23 cellular contexts compared by ENCODE assay signal in the genomic region with DNA sequence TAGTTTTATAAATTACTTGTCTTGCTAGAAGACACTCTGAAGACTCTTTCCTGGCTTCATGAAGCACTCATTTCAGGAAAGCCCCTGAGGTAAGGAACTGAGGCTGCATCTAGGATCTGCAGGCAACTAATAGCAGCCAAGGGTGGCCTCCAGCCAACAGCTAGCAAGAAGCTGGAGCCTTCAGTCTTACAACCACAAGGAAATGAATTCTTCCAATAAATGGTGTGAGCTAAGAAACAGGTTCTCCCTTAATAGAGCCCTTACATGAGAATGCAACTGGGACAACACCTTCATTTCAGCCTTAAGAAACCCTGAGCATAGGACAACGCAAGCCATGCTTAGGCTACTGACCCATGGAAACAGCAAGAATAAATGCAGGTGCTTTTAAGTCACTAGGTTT.
DNase-seq lines count a peak whose midpoint lies in the region; ATAC-seq, FAIRE-seq and TF ChIP-seq lines count a peak whose summit lies in the region.
"Had no signal": no experiment of that assay in that cellular context is flagged by ENCODE, and none has a peak within 500 bp of the region (broad histone marks: within the 10 kb centered on the region; RNA-seq: fewer than 3 reads in every experiment).

No MANE protein-coding gene starts in this region.

- H3K79me2 ChIP-seq in astrocyte (ENCODE audit: insufficient read depth, low read length): no peaks in the 10 kb centered on the region

- H3K4me1 Mint-ChIP-seq in astrocyte (ENCODE audit: low read depth, unreplicated experiment): peaks cover 22% of the 10 kb centered on the region
- H3K4me1 Mint-ChIP-seq: GM23338 had no signal

- H3K36me3 ChIP-seq in astrocyte (ENCODE audit: insufficient read depth, low read length): no peaks in the 10 kb centered on the region
- no peaks in the 10 kb centered on the region for H3K36me3 ChIP-seq in mucosa of descending colon (ENCODE audit: low read depth)
- H3K36me3 ChIP-seq: BLaER1, HAP-1, SJCRH30 had no signal

- FAIRE-seq in astrocyte (lab: Jason Lieb, UNC): no peak
- FAIRE-seq: GM12892, K562 had no signal

- no peak overlapping the region for H3K4me3 Mint-ChIP-seq in astrocyte (ENCODE audit: unreplicated experiment)
- H3K4me3 Mint-ChIP-seq: CD4-positive, alpha-beta T cell; GM23338 had no signal

- no peaks in the 10 kb centered on the region for H4K20me1 ChIP-seq in astrocyte (ENCODE audit: insufficient read depth, low read length)
- H4K20me1 ChIP-seq: BLaER1 had no signal

- no peak overlapping the region for H2AFZ ChIP-seq in astrocyte (ENCODE audit: low read depth, low read length)
- H2AFZ ChIP-seq: GM23338 had no signal

- peaks cover 33% of the 10 kb centered on the region for H3K4me1 ChIP-seq in astrocyte (ENCODE audit: insufficient read depth, low read length)
- peaks cover 10% of the 10 kb centered on the region for H3K4me1 ChIP-seq in mucosa of descending colon (ENCODE audit: low read depth)
- H3K4me1 ChIP-seq: BLaER1, HAP-1, SJCRH30 had no signal

- peaks cover 4% of the 10 kb centered on the region for H3K36me3 Mint-ChIP-seq in astrocyte (ENCODE audit: low read depth, unreplicated experiment)

- no peak overlapping the region for H3K27ac ChIP-seq in astrocyte (ENCODE audit: low read depth, low read length)
- H3K27ac ChIP-seq: BLaER1, SJCRH30 had no signal

- TF ChIP-seq CTCF in astrocyte (IDR thresholded peaks at IDR 0.05; ENCODE audit: insufficient read depth, low read depth, low read length) (no peak), mucosa of descending colon (IDR thresholded peaks at IDR 0.05) (no peak), GM10266 (IDR thresholded peaks at IDR 0.05; ENCODE audit: control insufficient read depth, insufficient read depth, low read depth, missing control alignments) (no peak)

- peak; percentile 73 for DNase-seq in astrocyte (ENCODE audit: low read depth)
- DNase-seq in mucosa of descending colon: peak in 1 of 3 donors; percentile 57
- no peak for DNase-seq in NCI-H2107 treated with DMSO at 0.1 percent for 48 hours (lab: John Stamatoyannopoulos, UW; ENCODE audit: unreplicated experiment)
- DNase-seq in stimulated activated naive CD8-positive, alpha-beta T cell treated with anti-CD3 and anti-CD28 coated beads, Interleukin-15, Interleukin-2, amounts not matched to agents 100 U/mL and 50 U/mL, for 24 hours: no peak
- DNase-seq in stimulated activated CD8-positive, alpha-beta memory T cell treated with anti-CD3 and anti-CD28 coated beads, Interleukin-4, amount 100 ng/mL, for 48 hours: no peak
- DNase-seq in GM10266 (ENCODE audit: extremely low spot score): no peak
- DNase-seq: Caco-2; CD4-positive, alpha-beta T cell; DND-41; NCI-H1092; NCI-H1436; NCI-H187 treated with DMSO at 0.1 percent for 48 hours; NCI-H2227 treated with DMSO at 0.1 percent for 48 hours; NCI-H510A treated with DMSO at 0.1 percent for 48 hours; NCI-H748 treated with DMSO at 0.1 percent for 48 hours; SJCRH30 had no signal

- peaks cover 13% of the 10 kb centered on the region for H3K9me3 Mint-ChIP-seq in astrocyte (ENCODE audit: unreplicated experiment)
- H3K9me3 Mint-ChIP-seq: GM23338 had no signal

- H3K27me3 ChIP-seq in astrocyte (ENCODE audit: insufficient read depth, low read length): no peaks in the 10 kb centered on the region
- H3K27me3 ChIP-seq: BLaER1, SJCRH30 had no signal

- no peak overlapping the region for H3K4me2 ChIP-seq in astrocyte (ENCODE audit: low read length)
- H3K4me2 ChIP-seq: BLaER1, GM23338 had no signal

- H3K27me3 Mint-ChIP-seq in astrocyte (ENCODE audit: low read depth, unreplicated experiment): no peaks in the 10 kb centered on the region

- H3K27ac Mint-ChIP-seq in astrocyte (ENCODE audit: unreplicated experiment): no peak overlapping the region
- H3K27ac Mint-ChIP-seq: CD4-positive, alpha-beta T cell; GM23338 had no signal

- no peak overlapping the region for H3K9ac ChIP-seq in astrocyte (ENCODE audit: low read length)
- H3K9ac ChIP-seq: BLaER1 had no signal

- H3K4me3 ChIP-seq in astrocyte (ENCODE audit: insufficient read depth, low read depth, low read length) (no peak overlapping the region), mucosa of descending colon (no peak overlapping the region)
- H3K4me3 ChIP-seq: BLaER1, GM23338, HAP-1, K562, SJCRH30 had no signal

- H3K9me3 ChIP-seq in astrocyte (ENCODE audit: insufficient read depth, low read depth, low read length): no peaks in the 10 kb centered on the region
- no peaks in the 10 kb centered on the region for H3K9me3 ChIP-seq in mucosa of descending colon
- H3K9me3 ChIP-seq: BLaER1, Caco-2, HAP-1, SJCRH30 had no signal

- peak; percentile 84 for ATAC-seq in esophagus mucosa
- peak; percentile 5 for ATAC-seq in mucosa of descending colon
- no peak for ATAC-seq in stimulated activated naive CD8-positive, alpha-beta T cell treated with anti-CD3 and anti-CD28 coated beads, Interleukin-15, Interleukin-2, amounts not matched to agents 100 U/mL and 50 U/mL, for 24 hours
- ATAC-seq: GM23338, K562, Panc1 had no signal

- intact Hi-C loops in mucosa of descending colon (cut with DNase I, micrococcal nuclease): no loop called here
